ENCODE assay signal across 8 cellular contexts in the genomic region with DNA sequence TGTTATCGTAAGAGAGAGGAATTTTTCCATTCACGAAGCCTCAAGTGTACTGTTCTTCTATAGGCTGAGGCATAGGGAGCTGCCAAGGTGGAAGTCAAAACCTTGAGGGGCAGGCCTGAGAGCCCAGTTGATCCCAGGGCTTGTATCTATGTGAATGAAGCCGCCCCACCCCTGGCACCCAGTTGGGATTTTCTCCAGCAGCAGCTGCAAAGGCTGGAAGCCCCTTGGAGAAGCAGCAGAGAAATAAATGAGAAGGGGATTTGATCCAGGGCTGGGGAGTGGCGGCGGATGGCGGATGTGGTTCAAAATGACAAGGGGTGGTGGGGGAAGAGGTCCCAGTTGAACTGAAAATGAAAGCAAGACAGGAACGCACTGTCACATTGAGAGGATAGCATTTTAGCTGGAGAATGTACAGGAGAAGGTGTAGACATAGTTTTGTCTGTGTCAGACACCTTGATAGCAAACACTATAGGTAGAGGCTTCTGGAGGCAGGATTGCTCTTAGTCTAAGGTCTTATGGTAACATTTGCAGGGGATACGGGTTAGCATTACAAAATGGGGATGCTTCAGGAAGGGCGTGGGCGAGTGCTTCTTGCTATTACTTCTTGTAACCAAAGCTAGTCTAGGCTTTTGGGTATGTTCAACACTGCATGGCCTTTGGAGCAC. TPM values are rescaled to one million over a fixed set of nuclear protein-coding genes. Genes with fewer than 3 reads are reported as not detected.
DNase-seq lines count a peak whose midpoint lies in the region; TF ChIP-seq lines count a peak whose summit lies in the region.

No MANE protein-coding gene starts in this region.

- no peaks in the 10 kb centered on the region; the same call in 1 of the 2 replicates for H3K79me2 ChIP-seq in SK-N-SH (ENCODE audit: insufficient read depth)

- H3K9ac ChIP-seq in SK-N-SH, result no peak overlapping the region

- H3K36me3 ChIP-seq in neutrophil, result no peaks in the 10 kb centered on the region
- no peaks in the 10 kb centered on the region for H3K36me3 ChIP-seq in SK-N-SH (replicated peaks in 1 of 2; ENCODE audit: control insufficient read depth in 1 of 2, insufficient read depth in 2 of 2, low read length in 1 of 2)

- TF ChIP-seq EP300 in SK-N-SH (IDR thresholded peaks at IDR 0.05; ENCODE audit: borderline replicate concordance in 1 of 2, low read depth in 1 of 2, low read length in 1 of 2), result no peak

- H3K9me3 ChIP-seq in neutrophil (no peaks in the 10 kb centered on the region), SK-N-SH (no peaks in the 10 kb centered on the region)

- H3K4me1 ChIP-seq in neutrophil (ENCODE audit: control insufficient read depth in 1 of 2, insufficient read depth in 1 of 2, low read depth in 1 of 2, low read length in 1 of 2), result peaks cover 68 to 75% of the 10 kb centered on the region in 2 experiments
- H3K4me1 ChIP-seq in SK-N-SH (ENCODE audit: control insufficient read depth in 1 of 2, insufficient read depth in 2 of 2, low read depth in 1 of 2, low read length in 1 of 2), result peaks cover 0 to 6% of the 10 kb centered on the region in 2 experiments; a peak in 1 of 4 replicates

- no peak for TF ChIP-seq RAD21 in SK-N-SH (IDR thresholded peaks at IDR 0.05; ENCODE audit: low read length)

- H3K27ac ChIP-seq in HL-60 (replicated peaks), result peak overlapping the region; percentile 60
- H3K27ac ChIP-seq in neutrophil, result peak overlapping the region; percentile 79
- H3K27ac ChIP-seq in SK-N-SH (ENCODE audit: low read depth in 2 of 2, low read length in 1 of 2), result no peak overlapping the region

- no peaks in the 10 kb centered on the region for H3K9me2 ChIP-seq in SK-N-SH

- CTCF ChIA-PET in SK-N-SH (lab: Yijun Ruan, JAX), result no interaction called here

- no peak for TF ChIP-seq CTCF in HL-60 (IDR thresholded peaks at IDR 0.05; ENCODE audit: insufficient read depth, low read length)
- no peak for TF ChIP-seq CTCF in neutrophil (IDR thresholded peaks at IDR 0.05)
- no peak for TF ChIP-seq CTCF in SK-N-SH (IDR thresholded peaks at IDR 0.05)

- H3K4me3 ChIP-seq in HL-60 (replicated peaks; ENCODE audit: insufficient read depth, low read length) (no peak overlapping the region), neutrophil (ENCODE audit: low read depth in 1 of 2, low read length in 1 of 2) (peak overlapping the region; percentile 24 to 54), SK-N-SH (ENCODE audit: low read depth in 2 of 2, low read length in 1 of 2) (no peak overlapping the region)

- H3F3A ChIP-seq in SK-N-SH (replicated peaks; ENCODE audit: insufficient read depth), result peaks cover 7% of the 10 kb centered on the region

- H3K27me3 ChIP-seq in HL-60 (ENCODE audit: insufficient read depth, poor library complexity, severe bottlenecking) (no peaks in the 10 kb centered on the region), neutrophil (no peaks in the 10 kb centered on the region), SK-N-SH (ENCODE audit: insufficient read depth) (no peaks in the 10 kb centered on the region)

- no peak overlapping the region for H2AFZ ChIP-seq in SK-N-SH (ENCODE audit: low read depth)

- no peak overlapping the region for H3K4me2 ChIP-seq in SK-N-SH

- no peaks in the 10 kb centered on the region for H4K20me1 ChIP-seq in SK-N-SH (ENCODE audit: insufficient read depth)

- WGBS in SK-N-SH (ENCODE audit: low lambda C conversion rate), result 62% methylated on average over 10 of the region's 10 CpGs

- DNase-seq in NOMO-1 treated with DMSO at 0.1 percent for 48 hours (lab: John Stamatoyannopoulos, UW; ENCODE audit: unreplicated experiment) (peak; percentile 33), NOMO-1 treated with dmso at 0.1 percent for 144 hours (lab: John Stamatoyannopoulos, UW; ENCODE audit: unreplicated experiment) (no peak), HL-60 (ENCODE audit: low read depth in 1 of 2, low spot score in 1 of 2) (peak in 1 of 2 experiments; percentile 34), NCI-H1417 (lab: John Stamatoyannopoulos, UW) (no peak), retina (no peak), SK-N-SH (no peak)
- peak; percentile 13 for DNase-seq in activated CD8-positive, alpha-beta memory T cell treated with anti-CD3 and anti-CD28 coated beads, Interleukin-2, amount 50 U/mL, for 24 hours (ENCODE audit: extremely low read depth)

- POLR2A ChIA-PET in SK-N-SH (lab: Yijun Ruan, JAX), result no interaction called here

TF ChIP-seq in SK-N-SH, 30 proteins besides CTCF, POLR2A, EP300 and RAD21:
- TF ChIP-seq MEF2A (IDR thresholded peaks at IDR 0.05; ENCODE audit: borderline replicate concordance, low read depth) (no peak), RCOR1 (IDR thresholded peaks at IDR 0.05; ENCODE audit: low read length) (no peak), GABPA (IDR thresholded peaks at IDR 0.05; ENCODE audit: low read depth) (no peak), NRF1 (IDR thresholded peaks at IDR 0.05; ENCODE audit: low read depth, low read length) (no peak), FOXM1 (IDR thresholded peaks at IDR 0.05; ENCODE audit: low read depth) (no peak), JUND (IDR thresholded peaks at IDR 0.05) (no peak), SIN3A (IDR thresholded peaks at IDR 0.05; ENCODE audit: borderline replicate concordance, low read depth, low read length) (no peak), FOSL2 (IDR thresholded peaks at IDR 0.05; ENCODE audit: borderline replicate concordance, low read depth) (no peak), NFIC (IDR thresholded peaks at IDR 0.05; ENCODE audit: borderline replicate concordance) (no peak), SMC3 (IDR thresholded peaks at IDR 0.05; ENCODE audit: low read depth, low read length) (no peak)
- TF ChIP-seq, protein P1, sequence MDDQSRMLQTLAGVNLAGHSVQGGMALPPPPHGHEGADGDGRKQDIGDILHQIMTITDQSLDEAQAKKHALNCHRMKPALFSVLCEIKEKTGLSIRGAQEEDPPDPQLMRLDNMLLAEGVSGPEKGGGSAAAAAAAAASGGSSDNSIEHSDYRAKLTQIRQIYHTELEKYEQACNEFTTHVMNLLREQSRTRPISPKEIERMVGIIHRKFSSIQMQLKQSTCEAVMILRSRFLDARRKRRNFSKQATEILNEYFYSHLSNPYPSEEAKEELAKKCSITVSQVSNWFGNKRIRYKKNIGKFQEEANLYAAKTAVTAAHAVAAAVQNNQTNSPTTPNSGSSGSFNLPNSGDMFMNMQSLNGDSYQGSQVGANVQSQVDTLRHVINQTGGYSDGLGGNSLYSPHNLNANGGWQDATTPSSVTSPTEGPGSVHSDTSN (IDR thresholded peaks at IDR 0.05), result no peak
- TF ChIP-seq, protein P2, sequence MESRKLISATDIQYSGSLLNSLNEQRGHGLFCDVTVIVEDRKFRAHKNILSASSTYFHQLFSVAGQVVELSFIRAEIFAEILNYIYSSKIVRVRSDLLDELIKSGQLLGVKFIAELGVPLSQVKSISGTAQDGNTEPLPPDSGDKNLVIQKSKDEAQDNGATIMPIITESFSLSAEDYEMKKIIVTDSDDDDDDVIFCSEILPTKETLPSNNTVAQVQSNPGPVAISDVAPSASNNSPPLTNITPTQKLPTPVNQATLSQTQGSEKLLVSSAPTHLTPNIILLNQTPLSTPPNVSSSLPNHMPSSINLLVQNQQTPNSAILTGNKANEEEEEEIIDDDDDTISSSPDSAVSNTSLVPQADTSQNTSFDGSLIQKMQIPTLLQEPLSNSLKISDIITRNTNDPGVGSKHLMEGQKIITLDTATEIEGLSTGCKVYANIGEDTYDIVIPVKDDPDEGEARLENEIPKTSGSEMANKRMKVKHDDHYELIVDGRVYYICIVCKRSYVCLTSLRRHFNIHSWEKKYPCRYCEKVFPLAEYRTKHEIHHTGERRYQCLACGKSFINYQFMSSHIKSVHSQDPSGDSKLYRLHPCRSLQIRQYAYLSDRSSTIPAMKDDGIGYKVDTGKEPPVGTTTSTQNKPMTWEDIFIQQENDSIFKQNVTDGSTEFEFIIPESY (IDR thresholded peaks at IDR 0.05; ENCODE audit: borderline replicate concordance, low read depth), result no peak
- TF ChIP-seq, protein P3, sequence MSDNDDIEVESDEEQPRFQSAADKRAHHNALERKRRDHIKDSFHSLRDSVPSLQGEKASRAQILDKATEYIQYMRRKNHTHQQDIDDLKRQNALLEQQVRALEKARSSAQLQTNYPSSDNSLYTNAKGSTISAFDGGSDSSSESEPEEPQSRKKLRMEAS (IDR thresholded peaks at IDR 0.05; ENCODE audit: low read depth), result no peak

RNA-seq across cellular contexts. Expression of a gene that starts 32.6 kb away (rescaled TPM):
- polyA plus RNA-seq in SK-N-SH (2012; rRNA removed), result 34.8 and 39.3 TPM in 2 replicates
- 50.5 and 72.0 TPM in 2 replicates for polyA plus RNA-seq in SK-N-SH (2012; cell fraction: cytosol; rRNA removed)
- 24.0 and 47.2 TPM in 2 replicates for polyA plus RNA-seq in SK-N-SH (2012; cell fraction: nucleus; rRNA removed)

Comparison
In these comparisons a context has a peak if more than half of its experiments do, and no peak if none do; other contexts are left out.
1. DNase-seq: peak in NOMO-1 treated with DMSO at 0.1 percent for 48 hours (single experiment) and activated CD8-positive, alpha-beta memory T cell treated with anti-CD3 and anti-CD28 coated beads, Interleukin-2, amount 50 U/mL, for 24 hours (single experiment); none in NOMO-1 treated with dmso at 0.1 percent for 144 hours (single experiment), NCI-H1417 (0 of 3), retina (single experiment) and SK-N-SH (single experiment).
2. H3K27ac ChIP-seq: peak in HL-60 (single experiment) and neutrophil (single experiment); none in SK-N-SH (0 of 2).
3. H3K4me3 ChIP-seq: peak in neutrophil (2 of 2); none in HL-60 (single experiment) and SK-N-SH (0 of 2).